In the genomic region with DNA sequence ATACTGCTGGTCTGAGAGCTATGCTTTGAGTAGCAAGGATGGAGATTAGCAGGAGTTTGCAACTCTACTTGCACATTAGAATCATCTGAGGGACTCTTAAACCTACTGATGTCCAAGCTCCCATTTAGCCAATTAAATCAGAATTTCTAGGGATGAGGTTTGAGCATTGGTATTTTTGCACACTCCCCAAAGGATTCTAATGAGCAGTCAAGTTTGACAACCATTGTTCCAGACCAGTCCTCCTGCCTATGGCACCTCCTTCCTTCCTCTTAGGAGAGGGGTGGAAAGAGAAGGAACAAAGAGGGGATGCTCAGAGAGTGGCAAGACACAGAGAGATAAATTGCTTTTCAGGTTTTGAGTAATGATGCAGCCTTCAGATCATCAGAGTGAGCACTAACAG, we compare ENCODE assay signal across 20 cellular contexts.
A peak's percentile ranks its signal among the peaks of the same experiment; 100 is the strongest.
DNase-seq lines count a peak whose midpoint lies in the region; ATAC-seq, FAIRE-seq and TF ChIP-seq lines count a peak whose summit lies in the region.
"Had no signal": no experiment of that assay in that cellular context is flagged by ENCODE, and none has a peak within 500 bp of the region (broad histone marks: within the 10 kb centered on the region; RNA-seq: fewer than 3 reads in every experiment).

No MANE protein-coding gene starts in this region.

- H3K79me2 ChIP-seq in HepG2 (ENCODE audit: insufficient read depth, low read length), result no peaks in the 10 kb centered on the region

- CTCF ChIA-PET in HepG2 (lab: Yijun Ruan, JAX; ENCODE audit: low intra/inter-chr PET ratio, low total read pairs), result no interaction called here

- H3K9ac ChIP-seq in HepG2 (ENCODE audit: insufficient read depth, low read depth, low read length), result no peak overlapping the region

- H3K4me3 ChIP-seq in HepG2 (replicated peaks in 1 of 3; ENCODE audit: insufficient read depth in 1 of 3, low read depth in 2 of 3, low read length in 3 of 3) (no peak overlapping the region), right lobe of liver (no peak overlapping the region), esophagus muscularis mucosa (no peak overlapping the region)

- peaks cover 8% of the 10 kb centered on the region for H3K4me1 ChIP-seq in HepG2 (ENCODE audit: insufficient read depth, low read length)
- H3K4me1 ChIP-seq in right lobe of liver, result no peaks in the 10 kb centered on the region
- H3K4me1 ChIP-seq in esophagus muscularis mucosa, result peaks cover 16 to 76% (median 60%) of the 10 kb centered on the region in 4 donors

- DNase-seq in HepG2 (ENCODE audit: low spot score) (no peak), right lobe of liver (no peak), esophagus muscularis mucosa (ENCODE audit: extremely low spot score) (no peak), neural crest cell (ENCODE audit: low read depth, low spot score) (no peak), NCI-H187 treated with DMSO at 0.1 percent for 48 hours (lab: John Stamatoyannopoulos, UW) (no peak), HTR-8/SVneo (ENCODE audit: insufficient read length, low spot score) (no peak)
- DNase-seq: 8988T; AML-193; C1 segment of cervical spinal cord; CD4-positive, alpha-beta T cell; EL; HCEC 1CT; HFFc6; IMR-90 had no signal

- no peak overlapping the region for H3K27ac Mint-ChIP-seq in neural crest cell (ENCODE audit: unreplicated experiment)
- H3K27ac Mint-ChIP-seq: CD4-positive, alpha-beta T cell; HFFc6 had no signal

- peak overlapping the region; percentile 1 for H2AFZ ChIP-seq in HepG2 (ENCODE audit: low read length)

- TF ChIP-seq POLR2A in HepG2 (IDR thresholded peaks at IDR 0.05; ENCODE audit: insufficient read depth in 1 of 2, low read depth in 2 of 2, low read length in 2 of 2) (no peak), right lobe of liver (IDR thresholded peaks at IDR 0.05) (no peak), esophagus muscularis mucosa (IDR thresholded peaks at IDR 0.05; ENCODE audit: low read depth) (no peak)

- TF ChIP-seq RAD21 in HepG2 (CRISPR knock-in tag; IDR thresholded peaks at IDR 0.05), result no peak

- BruUV-seq in HepG2 (replicated peaks; lab: Mats Ljungman, UMichigan), result no TSS peak

- no peaks in the 10 kb centered on the region for H3K9me3 ChIP-seq in HepG2 (ENCODE audit: low read length)
- H3K9me3 ChIP-seq in right lobe of liver, result no peaks in the 10 kb centered on the region
- no peaks in the 10 kb centered on the region for H3K9me3 ChIP-seq in esophagus muscularis mucosa

- peak overlapping the region; percentile 24 for H3K4me3 Mint-ChIP-seq in neural crest cell
- H3K4me3 Mint-ChIP-seq: CD4-positive, alpha-beta T cell; HFFc6 had no signal

- H3K27ac ChIP-seq in HepG2 (ENCODE audit: extremely low read length, insufficient read depth, low read length) (no peak overlapping the region), right lobe of liver (no peak overlapping the region), esophagus muscularis mucosa (replicated peaks in 1 of 4) (peak overlapping the region; percentile 18 to 87 (median 75))
- H3K27ac ChIP-seq: HL-60 had no signal

- TF ChIP-seq EP300 in HepG2 (IDR thresholded peaks at IDR 0.05; ENCODE audit: low read depth in 2 of 2, low read length in 2 of 2) (no peak), HepG2 (CRISPR knock-in tag; IDR thresholded peaks at IDR 0.05; ENCODE audit: borderline replicate concordance) (no peak), esophagus muscularis mucosa (IDR thresholded peaks at IDR 0.05) (no peak)

- H3K4me2 ChIP-seq in HepG2 (ENCODE audit: low read depth, low read length), result no peak overlapping the region

- H3K36me3 Mint-ChIP-seq in neural crest cell (ENCODE audit: low read depth), result no peaks in the 10 kb centered on the region

- no peaks in the 10 kb centered on the region for H3K9me3 Mint-ChIP-seq in neural crest cell
- H3K9me3 Mint-ChIP-seq: CD4-positive, alpha-beta T cell; HFFc6 had no signal

- intact Hi-C loops in HepG2 (cut with micrococcal nuclease; ENCODE audit: unreplicated experiment), result no loop called here
- intact Hi-C loops in right lobe of liver (cut with DNase I), result no loop called here
- intact Hi-C loops in esophagus muscularis mucosa (cut with DNase I), result no loop called here

- POLR2A ChIA-PET in HepG2 (lab: Yijun Ruan, JAX), result no interaction called here

- H3K4me1 Mint-ChIP-seq in neural crest cell, result peaks cover 52% of the 10 kb centered on the region

- H4K20me1 ChIP-seq in HepG2 (ENCODE audit: insufficient read depth, low read length), result no peaks in the 10 kb centered on the region

- H3K36me3 ChIP-seq in HepG2 (replicated peaks in 1 of 2; ENCODE audit: control insufficient read depth in 1 of 2, insufficient read depth in 2 of 2, low read length in 2 of 2), result no peaks in the 10 kb centered on the region
- H3K36me3 ChIP-seq in right lobe of liver, result no peaks in the 10 kb centered on the region
- peaks cover 0 to 9% (median 0%) of the 10 kb centered on the region in 4 donors for H3K36me3 ChIP-seq in esophagus muscularis mucosa

- H3K27me3 ChIP-seq in HepG2 (ENCODE audit: control insufficient read depth in 1 of 2, insufficient read depth in 2 of 2, low read length in 2 of 2) (no peaks in the 10 kb centered on the region), right lobe of liver (no peaks in the 10 kb centered on the region), esophagus muscularis mucosa (no peaks in the 10 kb centered on the region)

- no peaks in the 10 kb centered on the region for H3K27me3 Mint-ChIP-seq in neural crest cell (ENCODE audit: low read depth)

- ATAC-seq in HepG2 (no peak), right lobe of liver (no peak), HG03565 (IDR thresholded peaks at IDR 0.05; ENCODE audit: unreplicated experiment) (no peak), GM21619 (IDR thresholded peaks at IDR 0.05; ENCODE audit: unreplicated experiment) (no peak)

- FAIRE-seq in HepG2 (lab: Jason Lieb, UNC), result no peak
- no peak for FAIRE-seq in HTR-8/SVneo (lab: Jason Lieb, UNC)
- FAIRE-seq: G401.6, GM12892, GM19239 had no signal

- TF ChIP-seq CTCF in HepG2 (CRISPR knock-in tag; IDR thresholded peaks at IDR 0.05) (no peak), right lobe of liver (IDR thresholded peaks at IDR 0.05) (no peak), esophagus muscularis mucosa (IDR thresholded peaks at IDR 0.05) (no peak), neural crest cell (conservative IDR thresholded peaks at IDR 0.05) (no peak)

- in situ Hi-C loops in HepG2 (cut with HindIII; ENCODE audit: extremely low pct_ligation_motif_present, low pct_unique_long_range_greater_than_20kb), result loop anchor here (25.0 kb wide), 1 partner anchor 255 kb away; no protein-coding TSS in a partner anchor

TF ChIP-seq in HepG2, 621 proteins besides CTCF, POLR2A, EP300 and RAD21 (continues in another document):
- TF ChIP-seq SP4 (CRISPR knock-in tag; IDR thresholded peaks at IDR 0.05) (no peak), TP53 (CRISPR knock-in tag; conservative IDR thresholded peaks at IDR 0.05) (no peak), CCDC6 (CRISPR knock-in tag; IDR thresholded peaks at IDR 0.05) (no peak), ZNF343 (CRISPR knock-in tag; IDR thresholded peaks at IDR 0.05) (no peak), HINFP (CRISPR knock-in tag; IDR thresholded peaks at IDR 0.05; ENCODE audit: low read depth) (no peak), ETV5 (CRISPR knock-in tag; IDR thresholded peaks at IDR 0.05; ENCODE audit: borderline replicate concordance) (no peak), MATR3 (CRISPR knock-in tag; IDR thresholded peaks at IDR 0.05) (no peak), ZNF326 (CRISPR knock-in tag; IDR thresholded peaks at IDR 0.05; ENCODE audit: borderline replicate concordance) (no peak), ZNF691 (CRISPR knock-in tag; IDR thresholded peaks at IDR 0.05; ENCODE audit: borderline replicate concordance, low read depth) (no peak), NONO (IDR thresholded peaks at IDR 0.05) (no peak), NONO (CRISPR knock-in tag; conservative IDR thresholded peaks at IDR 0.05) (no peak), ZNF556 (CRISPR knock-in tag; IDR thresholded peaks at IDR 0.05; ENCODE audit: borderline replicate concordance) (no peak), ZNF781 (CRISPR knock-in tag; IDR thresholded peaks at IDR 0.05; ENCODE audit: borderline replicate concordance, not compliant biosample characterization) (no peak)

Comparison
In these comparisons a context has a peak if more than half of its experiments do, and no peak if none do; other contexts are left out.
1. H3K27ac ChIP-seq: peak in esophagus muscularis mucosa (4 of 4); none in HepG2 (single experiment) and right lobe of liver (0 of 3).